1 cellular context compared by ENCODE assay signal in genomic region chr20:37379967-37380828, GRCh38.
A peak's percentile ranks its signal among the peaks of the same experiment; 100 is the strongest.
TF ChIP-seq lines count a peak whose summit lies in the region.

No MANE protein-coding gene starts in this region.

TF ChIP-seq in HepG2, 621 proteins besides CTCF, POLR2A, EP300 and RAD21 (continued from another document and continues in another):
- peak; percentile 88 for TF ChIP-seq PAXIP1 (CRISPR knock-in tag; conservative IDR thresholded peaks at IDR 0.05)
- no peak for TF ChIP-seq ZNF773 (CRISPR knock-in tag; IDR thresholded peaks at IDR 0.05; ENCODE audit: borderline replicate concordance)
- peak; percentile 78; the same call in 1 of the 2 replicates for TF ChIP-seq TARDBP (CRISPR knock-in tag; IDR thresholded peaks at IDR 0.05)
- TF ChIP-seq YY1 (IDR thresholded peaks at IDR 0.05; ENCODE audit: insufficient read depth, insufficient replicate concordance, low read depth, low read length) = no peak
- no peak for TF ChIP-seq MBNL3 (CRISPR knock-in tag; conservative IDR thresholded peaks at IDR 0.05)
- TF ChIP-seq HOXA3 (CRISPR knock-in tag; IDR thresholded peaks at IDR 0.05) = peak; percentile 72
- TF ChIP-seq AHR (CRISPR knock-in tag; IDR thresholded peaks at IDR 0.05) = 0 out of 2 replicates have a peak, but pooled peaks have one; percentile 7
- peak; percentile 64; the same call in 1 of the 2 replicates for TF ChIP-seq ISL2 (CRISPR knock-in tag; IDR thresholded peaks at IDR 0.05)
- TF ChIP-seq HMG20B (CRISPR knock-in tag; conservative IDR thresholded peaks at IDR 0.05) = 0 out of 2 replicates have a peak, but pooled peaks have one; percentile 14
- TF ChIP-seq ZBTB26 (CRISPR knock-in tag; IDR thresholded peaks at IDR 0.05; ENCODE audit: borderline replicate concordance) = peak; percentile 15; the same call in 1 of the 2 replicates
- no peak for TF ChIP-seq PCBP2 (optimal IDR thresholded peaks at IDR 0.05; ENCODE audit: low read depth, low read length, poor library complexity, severe bottlenecking)
- TF ChIP-seq CENPT (CRISPR knock-in tag; IDR thresholded peaks at IDR 0.05; ENCODE audit: low read depth) = no peak
- peak; percentile 58; the same call in 1 of the 2 replicates for TF ChIP-seq GATA4 (IDR thresholded peaks at IDR 0.05; ENCODE audit: borderline replicate concordance, low read depth)
- peak; percentile 75; the same call in 1 of the 2 replicates for TF ChIP-seq THRA (CRISPR knock-in tag; IDR thresholded peaks at IDR 0.05; ENCODE audit: borderline replicate concordance)
- TF ChIP-seq IKZF4 (CRISPR knock-in tag; IDR thresholded peaks at IDR 0.05; ENCODE audit: borderline replicate concordance, low read depth, not compliant biosample characterization) = no peak
- TF ChIP-seq ZC3H13 (CRISPR knock-in tag; IDR thresholded peaks at IDR 0.05) = no peak
- TF ChIP-seq ZNF512B (CRISPR knock-in tag; IDR thresholded peaks at IDR 0.05; ENCODE audit: borderline replicate concordance) = no peak
- no peak for TF ChIP-seq TAF1 (CRISPR knock-in tag; IDR thresholded peaks at IDR 0.05)
- TF ChIP-seq MAX (IDR thresholded peaks at IDR 0.05) = peak; percentile 75; the same call in 1 of the 2 replicates
- no peak for TF ChIP-seq ZNF142 (CRISPR knock-in tag; IDR thresholded peaks at IDR 0.05)
- no peak for TF ChIP-seq GRHL1 (CRISPR knock-in tag; conservative IDR thresholded peaks at IDR 0.05)
- no peak for TF ChIP-seq IRF1 (CRISPR knock-in tag; IDR thresholded peaks at IDR 0.05; ENCODE audit: low read depth)
- no peak for TF ChIP-seq CAMTA2 (CRISPR knock-in tag; IDR thresholded peaks at IDR 0.05; ENCODE audit: borderline replicate concordance)
- no peak for TF ChIP-seq ETS1 (CRISPR knock-in tag; IDR thresholded peaks at IDR 0.05)
- TF ChIP-seq RELA (CRISPR knock-in tag; IDR thresholded peaks at IDR 0.05) = no peak
- no peak for TF ChIP-seq ZNF460 (CRISPR knock-in tag; IDR thresholded peaks at IDR 0.05; ENCODE audit: borderline replicate concordance)
- no peak for TF ChIP-seq IKZF1 (IDR thresholded peaks at IDR 0.05)
- no peak for TF ChIP-seq ZBTB46 (CRISPR knock-in tag; IDR thresholded peaks at IDR 0.05; ENCODE audit: borderline replicate concordance)
- no peak for TF ChIP-seq ZNF431 (CRISPR knock-in tag; IDR thresholded peaks at IDR 0.05; ENCODE audit: borderline replicate concordance, low read depth)
- 0 out of 2 replicates have a peak, but pooled peaks have one; percentile 20 for TF ChIP-seq ZNF362 (CRISPR knock-in tag; IDR thresholded peaks at IDR 0.05; ENCODE audit: borderline replicate concordance)
- TF ChIP-seq MAF1 (CRISPR knock-in tag; IDR thresholded peaks at IDR 0.05; ENCODE audit: borderline replicate concordance) = no peak
